ENCODE assay signal across 16 cellular contexts in genomic region chr19:37947778-37948177, GRCh38. TPM values are rescaled to one million over a fixed set of nuclear protein-coding genes. Genes with fewer than 3 reads are reported as not detected.
DNase-seq lines count a peak whose midpoint lies in the region; ATAC-seq and TF ChIP-seq lines count a peak whose summit lies in the region.
"Had no signal": no experiment of that assay in that cellular context is flagged by ENCODE, and none has a peak within 500 bp of the region (broad histone marks: within the 10 kb centered on the region; RNA-seq: fewer than 3 reads in every experiment).

No MANE protein-coding gene starts in this region.

- H3K9me3 Mint-ChIP-seq in IgD-negative memory B cell (no peaks in the 10 kb centered on the region), mesothelial cell of epicardium (no peaks in the 10 kb centered on the region)
- no peaks in the 10 kb centered on the region for H3K9me3 Mint-ChIP-seq in stimulated activated naive B cell treated with anti-CD40 and anti-IgM and Interleukin-4, amounts not matched to agents 10 μg/mL and 1 μg/mL and 100 μg/mL, for 72 hours
- H3K9me3 Mint-ChIP-seq in activated naive CD4-positive, alpha-beta T cell treated with anti-CD3 and anti-CD28 coated beads, Interleukin-2, amount 10 ng/mL, durations not matched to agents 7 days and 5 days, result no peaks in the 10 kb centered on the region
- H3K9me3 Mint-ChIP-seq: CD4-positive, CD25-positive, alpha-beta regulatory T cell had no signal

- intact Hi-C loops in sciatic nerve (cut with DNase I), result no loop called here

- H3K36me3 Mint-ChIP-seq in IgD-negative memory B cell, result peaks cover 10% of the 10 kb centered on the region
- H3K36me3 Mint-ChIP-seq in mesothelial cell of epicardium, result peaks cover 13% of the 10 kb centered on the region
- peaks cover 24 to 30% of the 10 kb centered on the region in 2 donors for H3K36me3 Mint-ChIP-seq in stimulated activated naive B cell treated with anti-CD40 and anti-IgM and Interleukin-4, amounts not matched to agents 10 μg/mL and 1 μg/mL and 100 μg/mL, for 72 hours
- no peaks in the 10 kb centered on the region for H3K36me3 Mint-ChIP-seq in activated naive CD4-positive, alpha-beta T cell treated with anti-CD3 and anti-CD28 coated beads, Interleukin-2, amount 10 ng/mL, durations not matched to agents 7 days and 5 days

- CTCF ChIA-PET in activated naive CD4-positive, alpha-beta T cell treated with anti-CD3 and anti-CD28 coated beads, Interleukin-2, amount 10 ng/mL, durations not matched to agents 7 days and 5 days (lab: Charles Lee), result no interaction called here

- peak overlapping the region; percentile 3; the same call in 1 of the 2 replicates for H3K27ac ChIP-seq in VCaP

- H3K27me3 Mint-ChIP-seq in IgD-negative memory B cell (no peaks in the 10 kb centered on the region), mesothelial cell of epicardium (ENCODE audit: low read depth) (no peaks in the 10 kb centered on the region)
- no peaks in the 10 kb centered on the region for H3K27me3 Mint-ChIP-seq in stimulated activated naive B cell treated with anti-CD40 and anti-IgM and Interleukin-4, amounts not matched to agents 10 μg/mL and 1 μg/mL and 100 μg/mL, for 72 hours
- H3K27me3 Mint-ChIP-seq in activated naive CD4-positive, alpha-beta T cell treated with anti-CD3 and anti-CD28 coated beads, Interleukin-2, amount 10 ng/mL, durations not matched to agents 7 days and 5 days, result no peaks in the 10 kb centered on the region

- no peak for TF ChIP-seq CTCF in VCaP (conservative IDR thresholded peaks at IDR 0.05)
- no peak for TF ChIP-seq CTCF in mesothelial cell of epicardium (IDR thresholded peaks at IDR 0.05; ENCODE audit: unreplicated experiment)

- H3K27ac Mint-ChIP-seq in IgD-negative memory B cell (peak overlapping the region in 2 of 3 donors; percentile 13 to 59), mesothelial cell of epicardium (peak overlapping the region; percentile 32)
- peak overlapping the region; percentile 76 for H3K27ac Mint-ChIP-seq in stimulated activated naive B cell treated with anti-CD40 and anti-IgM and Interleukin-4, amounts not matched to agents 10 μg/mL and 1 μg/mL and 100 μg/mL, for 72 hours
- H3K27ac Mint-ChIP-seq in activated naive CD4-positive, alpha-beta T cell treated with anti-CD3 and anti-CD28 coated beads, Interleukin-2, amount 10 ng/mL, durations not matched to agents 7 days and 5 days, result no peak overlapping the region

- DNase-seq in mesothelial cell of epicardium (ENCODE audit: low spot score in 2 of 2, unreplicated experiment in 2 of 2), result no peak
- no peak for DNase-seq in stimulated activated naive B cell treated with anti-CD40 and anti-IgM and Interleukin-4, amounts not matched to agents 10 μg/mL and 1 μg/mL and 100 μg/mL, for 72 hours
- no peak for DNase-seq in activated CD4-positive, alpha-beta T cell treated with anti-CD3 and anti-CD28 coated beads, Interleukin-2, amount 50 U/mL, for 1 hour
- no peak for DNase-seq in sciatic nerve (ENCODE audit: low spot score)
- DNase-seq in activated naive CD4-positive, alpha-beta T cell treated with anti-CD3 and anti-CD28 coated beads, Interleukin-2, amount 10 ng/mL, durations not matched to agents 7 days and 5 days, result no peak
- DNase-seq: CD4-positive, CD25-positive, alpha-beta regulatory T cell; EL; IMR-90; Kasumi-1; NCI-H187; NCI-H226; NCI-H524 treated with DMSO at 0.1 percent for 48 hours; SIG-M5 had no signal

- H3K4me1 Mint-ChIP-seq in IgD-negative memory B cell (peaks cover 26 to 37% (median 26%) of the 10 kb centered on the region in 3 donors), mesothelial cell of epicardium (no peaks in the 10 kb centered on the region)
- peaks cover 36 to 60% of the 10 kb centered on the region in 2 donors for H3K4me1 Mint-ChIP-seq in stimulated activated naive B cell treated with anti-CD40 and anti-IgM and Interleukin-4, amounts not matched to agents 10 μg/mL and 1 μg/mL and 100 μg/mL, for 72 hours
- H3K4me1 Mint-ChIP-seq in activated naive CD4-positive, alpha-beta T cell treated with anti-CD3 and anti-CD28 coated beads, Interleukin-2, amount 10 ng/mL, durations not matched to agents 7 days and 5 days, result no peaks in the 10 kb centered on the region

- no peak overlapping the region for H3K4me3 Mint-ChIP-seq in IgD-negative memory B cell
- no peak overlapping the region for H3K4me3 Mint-ChIP-seq in mesothelial cell of epicardium
- no peak overlapping the region for H3K4me3 Mint-ChIP-seq in stimulated activated naive B cell treated with anti-CD40 and anti-IgM and Interleukin-4, amounts not matched to agents 10 μg/mL and 1 μg/mL and 100 μg/mL, for 72 hours
- H3K4me3 Mint-ChIP-seq in activated naive CD4-positive, alpha-beta T cell treated with anti-CD3 and anti-CD28 coated beads, Interleukin-2, amount 10 ng/mL, durations not matched to agents 7 days and 5 days, result no peak overlapping the region
- H3K4me3 Mint-ChIP-seq: CD4-positive, CD25-positive, alpha-beta regulatory T cell had no signal

- ATAC-seq in stimulated activated naive B cell treated with anti-CD40 and anti-IgM and Interleukin-4, amounts not matched to agents 10 μg/mL and 1 μg/mL and 100 μg/mL, for 72 hours (replicated peaks), result no peak
- ATAC-seq in sciatic nerve, result no peak

RNA-seq across cellular contexts. Expression of gene SIPA1L3, which starts 40.8 kb away (rescaled TPM):
- polyA plus RNA-seq in IgD-negative memory B cell, result 13.6 TPM
- total RNA-seq in mesothelial cell of epicardium, result 55.2 to 60.1 TPM (median 58.2 TPM) in 3 replicates
- total RNA-seq in sciatic nerve, result 26.1 TPM

RNA-seq across cellular contexts. Expression of gene WDR87, which starts 41.4 kb away (rescaled TPM):
- not detected for polyA plus RNA-seq in IgD-negative memory B cell
- total RNA-seq in mesothelial cell of epicardium (0.16 TPM in 1 of 3 replicates, not detected in the others), sciatic nerve (not detected)
- total RNA-seq: CD4-positive, CD25-positive, alpha-beta regulatory T cell; HT1080; IMR-90 had no signal
- polyA plus RNA-seq: CD4-positive, CD25-positive, alpha-beta regulatory T cell; IMR-90 had no signal
